In genomic region chr10:62186999-62187695, GRCh38 we compare ENCODE assay signal across 22 cellular contexts.
DNase-seq lines count a peak whose midpoint lies in the region; ATAC-seq, FAIRE-seq and TF ChIP-seq lines count a peak whose summit lies in the region.
"Had no signal": no experiment of that assay in that cellular context is flagged by ENCODE, and none has a peak within 500 bp of the region (broad histone marks: within the 10 kb centered on the region; RNA-seq: fewer than 3 reads in every experiment).

No MANE protein-coding gene starts in this region.

- H3K27me3 Mint-ChIP-seq in natural killer cell treated with Interleukin-12 subunit alpha and Interleukin-12 subunit beta and Interleukin-15 and Interleukin-18, amount 100 ng/mL, for 72 hours = no peaks in the 10 kb centered on the region
- no peaks in the 10 kb centered on the region for H3K27me3 Mint-ChIP-seq in natural killer cell (ENCODE audit: low read depth in 2 of 2)
- H3K27me3 Mint-ChIP-seq in T-helper 2 cell treated with Interferon-gamma antibody and Interleukin-4, amounts not matched to agents 5 μg/mL and 100 μg/mL, for 36 hours (ENCODE audit: low read depth) = no peaks in the 10 kb centered on the region
- H3K27me3 Mint-ChIP-seq in stimulated activated naive CD8-positive, alpha-beta T cell treated with anti-CD3 and anti-CD28 coated beads, Interleukin-15, amount 100 ng/mL, for 72 hours = no peaks in the 10 kb centered on the region
- H3K27me3 Mint-ChIP-seq: activated B cell treated with CpG ODN at 0.5 μM for 24 hours, memory B cell had no signal

- FAIRE-seq in D721Med (lab: Jason Lieb, UNC) = no peak
- FAIRE-seq: bronchial epithelial cell had no signal

- intact Hi-C loops in natural killer cell (cut with micrococcal nuclease) = no loop called here

- H3K36me3 Mint-ChIP-seq in natural killer cell treated with Interleukin-12 subunit alpha and Interleukin-12 subunit beta and Interleukin-15 and Interleukin-18, amount 100 ng/mL, for 72 hours = peaks cover 1% of the 10 kb centered on the region
- H3K36me3 Mint-ChIP-seq in natural killer cell = no peaks in the 10 kb centered on the region
- H3K36me3 Mint-ChIP-seq in T-helper 2 cell treated with Interferon-gamma antibody and Interleukin-4, amounts not matched to agents 5 μg/mL and 100 μg/mL, for 36 hours (ENCODE audit: low read depth) = peaks cover 20% of the 10 kb centered on the region
- H3K36me3 Mint-ChIP-seq: memory B cell had no signal

- H3K9me3 Mint-ChIP-seq in natural killer cell treated with Interleukin-12 subunit alpha and Interleukin-12 subunit beta and Interleukin-15 and Interleukin-18, amount 100 ng/mL, for 72 hours = no peaks in the 10 kb centered on the region
- H3K9me3 Mint-ChIP-seq in natural killer cell = no peaks in the 10 kb centered on the region
- no peaks in the 10 kb centered on the region for H3K9me3 Mint-ChIP-seq in T-helper 2 cell treated with Interferon-gamma antibody and Interleukin-4, amounts not matched to agents 5 μg/mL and 100 μg/mL, for 36 hours
- H3K9me3 Mint-ChIP-seq in stimulated activated naive CD8-positive, alpha-beta T cell treated with anti-CD3 and anti-CD28 coated beads, Interleukin-15, amount 100 ng/mL, for 72 hours = peaks cover 0 to 5% of the 10 kb centered on the region in 2 donors
- H3K9me3 Mint-ChIP-seq: activated B cell treated with CpG ODN at 0.5 μM for 24 hours, memory B cell, neural progenitor cell had no signal

- TF ChIP-seq CTCF in natural killer cell (IDR thresholded peaks at IDR 0.05) (no peak), D721Med (IDR thresholded peaks at IDR 0.05; ENCODE audit: insufficient read depth, missing control alignments) (no peak)

- peak overlapping the region; percentile 84 to 89 for H3K27ac Mint-ChIP-seq in natural killer cell treated with Interleukin-12 subunit alpha and Interleukin-12 subunit beta and Interleukin-15 and Interleukin-18, amount 100 ng/mL, for 72 hours
- H3K27ac Mint-ChIP-seq in natural killer cell = no peak overlapping the region
- H3K27ac Mint-ChIP-seq in T-helper 2 cell treated with Interferon-gamma antibody and Interleukin-4, amounts not matched to agents 5 μg/mL and 100 μg/mL, for 36 hours = peak overlapping the region; percentile 91
- H3K27ac Mint-ChIP-seq in stimulated activated naive CD8-positive, alpha-beta T cell treated with anti-CD3 and anti-CD28 coated beads, Interleukin-15, amount 100 ng/mL, for 72 hours = peak overlapping the region; percentile 94 to 97
- H3K27ac Mint-ChIP-seq: activated B cell treated with CpG ODN at 0.5 μM for 24 hours, neural progenitor cell had no signal

- peaks cover 40 to 46% of the 10 kb centered on the region in 2 donors for H3K4me1 Mint-ChIP-seq in natural killer cell treated with Interleukin-12 subunit alpha and Interleukin-12 subunit beta and Interleukin-15 and Interleukin-18, amount 100 ng/mL, for 72 hours (ENCODE audit: low read depth in 2 of 2)
- H3K4me1 Mint-ChIP-seq in natural killer cell = peaks cover 23 to 26% of the 10 kb centered on the region in 2 donors
- peaks cover 55% of the 10 kb centered on the region for H3K4me1 Mint-ChIP-seq in T-helper 2 cell treated with Interferon-gamma antibody and Interleukin-4, amounts not matched to agents 5 μg/mL and 100 μg/mL, for 36 hours (ENCODE audit: low read depth)
- H3K4me1 Mint-ChIP-seq in stimulated activated naive CD8-positive, alpha-beta T cell treated with anti-CD3 and anti-CD28 coated beads, Interleukin-15, amount 100 ng/mL, for 72 hours = peaks cover 74% of the 10 kb centered on the region

- no peak for ATAC-seq in natural killer cell treated with Interleukin-12 subunit alpha and Interleukin-12 subunit beta and Interleukin-15 and Interleukin-18, amount 100 ng/mL, for 72 hours
- ATAC-seq in natural killer cell (no peak), esophagus mucosa (peak; percentile 58), GM21825 (IDR thresholded peaks at IDR 0.05; ENCODE audit: unreplicated experiment) (no peak)
- no peak for ATAC-seq in stimulated activated naive CD8-positive, alpha-beta T cell treated with anti-CD3 and anti-CD28 coated beads, Interleukin-15, amount 100 ng/mL, for 72 hours
- ATAC-seq: K562 had no signal

- H3K4me3 Mint-ChIP-seq in natural killer cell treated with Interleukin-12 subunit alpha and Interleukin-12 subunit beta and Interleukin-15 and Interleukin-18, amount 100 ng/mL, for 72 hours = no peak overlapping the region
- H3K4me3 Mint-ChIP-seq in natural killer cell = no peak overlapping the region
- H3K4me3 Mint-ChIP-seq in T-helper 2 cell treated with Interferon-gamma antibody and Interleukin-4, amounts not matched to agents 5 μg/mL and 100 μg/mL, for 36 hours = peak overlapping the region; percentile 11
- H3K4me3 Mint-ChIP-seq in stimulated activated naive CD8-positive, alpha-beta T cell treated with anti-CD3 and anti-CD28 coated beads, Interleukin-15, amount 100 ng/mL, for 72 hours = peak overlapping the region in 1 of 2 donors; percentile 27
- H3K4me3 Mint-ChIP-seq: neural progenitor cell had no signal

- no peak for DNase-seq in natural killer cell treated with Interleukin-12 subunit alpha and Interleukin-12 subunit beta and Interleukin-15 and Interleukin-18, amount 100 ng/mL, for 72 hours (ENCODE audit: low spot score)
- DNase-seq in natural killer cell (no peak), D721Med (ENCODE audit: insufficient read length, low spot score) (no peak), NCI-H146 (lab: John Stamatoyannopoulos, UW) (no peak)
- no peak for DNase-seq in T-helper 2 cell treated with Interferon-gamma antibody and Interleukin-4, amounts not matched to agents 5 μg/mL and 100 μg/mL, for 36 hours (ENCODE audit: low spot score)
- no peak for DNase-seq in stimulated activated naive CD8-positive, alpha-beta T cell treated with anti-CD3 and anti-CD28 coated beads, Interleukin-15, amount 100 ng/mL, for 72 hours
- DNase-seq: activated B cell treated with CpG ODN at 0.5 μM for 24 hours; AML-193; DMS79; effector CD4-positive, alpha-beta T cell; NCI-H1105; NCI-H2171; NCI-H82; retina; SW 1271; testis had no signal

Comparison
In these comparisons a context has a peak if more than half of its experiments do, and no peak if none do; other contexts are left out.
1. H3K27ac Mint-ChIP-seq: peak in natural killer cell treated with Interleukin-12 subunit alpha and Interleukin-12 subunit beta and Interleukin-15 and Interleukin-18, amount 100 ng/mL, for 72 hours (2 of 2), T-helper 2 cell treated with Interferon-gamma antibody and Interleukin-4, amounts not matched to agents 5 μg/mL and 100 μg/mL, for 36 hours (single experiment) and stimulated activated naive CD8-positive, alpha-beta T cell treated with anti-CD3 and anti-CD28 coated beads, Interleukin-15, amount 100 ng/mL, for 72 hours (2 of 2); none in natural killer cell (0 of 2).